ENCODE assay signal across 8 cellular contexts in the genomic region with DNA sequence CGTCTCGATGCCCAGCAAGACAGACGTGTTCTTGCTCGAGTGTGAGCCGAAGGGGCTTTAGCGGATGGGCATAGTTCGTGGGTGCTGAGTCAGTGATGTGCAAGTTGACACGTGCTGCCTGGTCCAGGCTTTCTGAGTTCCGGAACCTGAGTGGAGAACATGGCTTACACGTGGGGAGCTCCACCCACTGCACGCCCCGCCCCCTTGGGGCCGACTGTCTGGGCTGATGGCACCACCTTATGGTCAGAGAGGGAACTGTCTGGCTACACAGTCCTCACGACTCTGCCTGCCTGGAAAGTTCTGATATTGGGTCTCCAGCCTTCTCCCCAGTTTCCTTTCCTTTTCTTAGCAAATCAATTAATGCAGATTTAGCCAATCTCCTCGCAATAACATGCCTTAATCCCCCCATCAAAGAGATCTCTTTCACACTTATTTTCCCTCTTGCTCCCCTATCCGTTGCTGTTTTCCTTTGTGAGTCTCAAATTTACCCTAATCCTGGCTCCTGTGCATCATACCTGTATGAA. TPM values are rescaled to one million over a fixed set of nuclear protein-coding genes. Genes with fewer than 3 reads are reported as not detected.
A peak's percentile ranks its signal among the peaks of the same experiment; 100 is the strongest.
DNase-seq lines count a peak whose midpoint lies in the region; ATAC-seq, FAIRE-seq and TF ChIP-seq lines count a peak whose summit lies in the region.

No MANE protein-coding gene starts in this region.

- H2AFZ ChIP-seq in H1 (ENCODE audit: low read length), result no peak overlapping the region

- peak; percentile 68 to 71 for ATAC-seq in CD4-positive, CD25-positive, alpha-beta regulatory T cell (ENCODE audit: low read depth in 2 of 2)
- ATAC-seq in GM19351 (IDR thresholded peaks at IDR 0.05; ENCODE audit: unreplicated experiment) (peak; percentile 62), HG03457 (IDR thresholded peaks at IDR 0.05; ENCODE audit: unreplicated experiment) (peak; percentile 58)

- H4K5ac ChIP-seq in H1 (ENCODE audit: insufficient read length, low read depth, low read length), result no peak overlapping the region

- no peak overlapping the region for H3K4me3 ChIP-seq in CD4-positive, CD25-positive, alpha-beta regulatory T cell (ENCODE audit: low read depth, low read length)
- H3K4me3 ChIP-seq in H1 (ENCODE audit: extremely low read depth in 1 of 4, insufficient read depth in 2 of 4, low read depth in 3 of 4, low read length in 4 of 4), result no peak overlapping the region

- peaks cover 3% of the 10 kb centered on the region for H3K4me1 ChIP-seq in CD4-positive, CD25-positive, alpha-beta regulatory T cell (ENCODE audit: control insufficient read depth, insufficient read depth, low read length, poor library complexity, severe bottlenecking)
- H3K4me1 ChIP-seq in H1 (replicated peaks in 1 of 4; ENCODE audit: control insufficient read depth in 3 of 4, insufficient read depth in 4 of 4, low read length in 3 of 4), result peaks cover 7 to 17% (median 12%) of the 10 kb centered on the region in 4 experiments

- H2BK120ac ChIP-seq in H1 (replicated peaks; ENCODE audit: low read depth, low read length), result no peak overlapping the region

- peak; percentile 92 to 95 for TF ChIP-seq RAD21 in H1 (IDR thresholded peaks at IDR 0.05 in 1 of 2, conservative IDR thresholded peaks at IDR 0.05 in 1 of 2; ENCODE audit: low read depth in 2 of 2, low read length in 2 of 2)

- peaks cover 9% of the 10 kb centered on the region for H3K27me3 ChIP-seq in CD4-positive, CD25-positive, alpha-beta regulatory T cell (ENCODE audit: control insufficient read depth, insufficient read depth, low read length)
- peaks cover 0 to 9% (median 7%) of the 10 kb centered on the region in 4 experiments; a peak in 6 of 7 replicates for H3K27me3 ChIP-seq in H1 (replicated peaks in 1 of 4; ENCODE audit: control insufficient read depth in 3 of 4, extremely low read depth in 1 of 4, insufficient read depth in 3 of 4, low read length in 3 of 4)

- no peak overlapping the region for H3K4me2 ChIP-seq in H1 (ENCODE audit: insufficient read depth in 1 of 2, low read depth in 2 of 2, low read length in 2 of 2)

- no peak overlapping the region for H3K56ac ChIP-seq in H1 (replicated peaks; ENCODE audit: insufficient read length, low read depth, low read length)

- H4K91ac ChIP-seq in H1 (replicated peaks; ENCODE audit: insufficient read length, low read length), result no peak overlapping the region

- no peak overlapping the region for H3K27ac ChIP-seq in CD4-positive, CD25-positive, alpha-beta regulatory T cell (ENCODE audit: insufficient read depth, low read length, poor library complexity, severe bottlenecking)
- no peak overlapping the region for H3K27ac ChIP-seq in H1 (ENCODE audit: low read depth, low read length)

- H2BK12ac ChIP-seq in H1 (ENCODE audit: low read depth, low read length), result peak overlapping the region; percentile 99; the same call in 1 of the 2 replicates

- H4K20me1 ChIP-seq in H1 (replicated peaks in 1 of 2; ENCODE audit: control insufficient read depth in 1 of 2, insufficient read depth in 2 of 2, low read length in 2 of 2), result no peaks in the 10 kb centered on the region

- H3K23me2 ChIP-seq in H1 (ENCODE audit: low read depth, low read length), result peaks cover 13% of the 10 kb centered on the region

- peak; percentile 33 to 79 (median 49) for DNase-seq in CD4-positive, CD25-positive, alpha-beta regulatory T cell
- DNase-seq in NCI-H748 (lab: John Stamatoyannopoulos, UW; ENCODE audit: unreplicated experiment), result peak; percentile 83
- DNase-seq in activated CD4-positive, alpha-beta memory T cell treated with anti-CD3 and anti-CD28 coated beads, Interleukin-2, amount 10 ng/mL, durations not matched to agents 7 days and 5 days, result peak; percentile 92
- DNase-seq in H1 (ENCODE audit: low read depth in 1 of 2, low spot score in 2 of 2), result peak in 1 of 2 experiments; percentile 96
- DNase-seq in mucosa of gallbladder (ENCODE audit: low spot score), result peak; percentile 79
- DNase-seq in stimulated activated CD8-positive, alpha-beta memory T cell treated with anti-CD3 and anti-CD28 coated beads, Interleukin-4, amount 100 ng/mL, for 4 hours (ENCODE audit: low read depth in 2 of 2, low spot score in 1 of 2), result peak; percentile 24 to 29

- no peak overlapping the region for H3K27ac Mint-ChIP-seq in CD4-positive, CD25-positive, alpha-beta regulatory T cell
- H3K27ac Mint-ChIP-seq in activated CD4-positive, alpha-beta memory T cell treated with anti-CD3 and anti-CD28 coated beads, Interleukin-2, amount 10 ng/mL, durations not matched to agents 7 days and 5 days, result peak overlapping the region; percentile 4

- CTCF ChIA-PET in activated CD4-positive, alpha-beta memory T cell treated with anti-CD3 and anti-CD28 coated beads, Interleukin-2, amount 10 ng/mL, durations not matched to agents 7 days and 5 days (lab: Charles Lee), result interaction anchor here (0.6 to 8.8 kb wide), 25 partner anchors 10 to 617 kb away, joined by 3 to 136 read pairs (median 5); a partner anchor contains a TSS
- CTCF ChIA-PET in H1 (lab: Charles Lee; ENCODE audit: partially characterized antibody), result interaction anchor here (0.8 to 8.1 kb wide), 23 partner anchors 11 to 652 kb away, joined by 3 to 184 read pairs (median 3); no protein-coding TSS in a partner anchor

- no peak overlapping the region for H3K14ac ChIP-seq in H1 (ENCODE audit: insufficient read length)

- H3K4me3 Mint-ChIP-seq in CD4-positive, CD25-positive, alpha-beta regulatory T cell, result no peak overlapping the region
- H3K4me3 Mint-ChIP-seq in activated CD4-positive, alpha-beta memory T cell treated with anti-CD3 and anti-CD28 coated beads, Interleukin-2, amount 10 ng/mL, durations not matched to agents 7 days and 5 days, result no peak overlapping the region

- H2BK20ac ChIP-seq in H1 (ENCODE audit: low read length), result peak overlapping the region; percentile 84; the same call in 1 of the 2 replicates

- TF ChIP-seq CTCF in H1 (IDR thresholded peaks at IDR 0.05; ENCODE audit: control extremely low read depth in 1 of 3, insufficient read depth in 1 of 3, low read depth in 1 of 3, low read length in 3 of 3), result peak in 2 of 3 experiments; percentile 93 to 96; a peak in 3 of 4 replicates

- H3K23ac ChIP-seq in H1 (ENCODE audit: insufficient read length), result no peak overlapping the region

- peak; percentile 68 for FAIRE-seq in H1 (lab: Jason Lieb, UNC)

- H2BK15ac ChIP-seq in H1 (ENCODE audit: low read length), result peak overlapping the region; percentile 66

- no peaks in the 10 kb centered on the region for H3K79me1 ChIP-seq in H1 (ENCODE audit: low read depth, low read length)

- no peaks in the 10 kb centered on the region for H3K36me3 Mint-ChIP-seq in CD4-positive, CD25-positive, alpha-beta regulatory T cell
- peaks cover 9% of the 10 kb centered on the region for H3K36me3 Mint-ChIP-seq in activated CD4-positive, alpha-beta memory T cell treated with anti-CD3 and anti-CD28 coated beads, Interleukin-2, amount 10 ng/mL, durations not matched to agents 7 days and 5 days (ENCODE audit: low read depth)

- TF ChIP-seq EP300 in H1 (IDR thresholded peaks at IDR 0.05; ENCODE audit: borderline replicate concordance in 1 of 2, low read depth in 2 of 2, low read length in 2 of 2), result no peak

- H2AK5ac ChIP-seq in H1 (ENCODE audit: low read depth, low read length), result no peak overlapping the region

- H4K8ac ChIP-seq in H1 (ENCODE audit: extremely low read depth, insufficient read depth, low read length), result no peak overlapping the region

- H3K9me3 ChIP-seq in CD4-positive, CD25-positive, alpha-beta regulatory T cell (ENCODE audit: control insufficient read depth in 2 of 2, low read length in 2 of 2), result no peaks in the 10 kb centered on the region
- no peaks in the 10 kb centered on the region for H3K9me3 ChIP-seq in H1 (ENCODE audit: insufficient read depth in 2 of 2, low read depth in 1 of 2, low read length in 1 of 2)

- no peaks in the 10 kb centered on the region for H3K36me3 ChIP-seq in CD4-positive, CD25-positive, alpha-beta regulatory T cell (ENCODE audit: control insufficient read depth, insufficient read depth, low read length)
- peaks cover 0 to 3% (median 0%) of the 10 kb centered on the region in 4 experiments; a peak in 1 of 8 replicates for H3K36me3 ChIP-seq in H1 (ENCODE audit: control insufficient read depth in 2 of 4, insufficient read depth in 4 of 4, low read length in 3 of 4)

- WGBS in H1 (ENCODE audit: extremely low coverage in 1 of 2, insufficient coverage in 1 of 2, insufficient read length in 1 of 2, insufficient replicate concordance in 2 of 2, low coverage in 1 of 2, low lambda C conversion rate in 2 of 2, missing lambda C conversion rate in 1 of 2), 2 experiments, result 54% methylated on average over 16 of the region's 16 CpGs; no CpG with 5 or more reads in 1 of the 2 experiments

- H3K27me3 Mint-ChIP-seq in CD4-positive, CD25-positive, alpha-beta regulatory T cell, result peaks cover 58% of the 10 kb centered on the region
- peaks cover 32% of the 10 kb centered on the region for H3K27me3 Mint-ChIP-seq in activated CD4-positive, alpha-beta memory T cell treated with anti-CD3 and anti-CD28 coated beads, Interleukin-2, amount 10 ng/mL, durations not matched to agents 7 days and 5 days

- H3K4me1 Mint-ChIP-seq in CD4-positive, CD25-positive, alpha-beta regulatory T cell, result peaks cover 0 to 16% (median 0%) of the 10 kb centered on the region in 4 donors
- peaks cover 30% of the 10 kb centered on the region for H3K4me1 Mint-ChIP-seq in activated CD4-positive, alpha-beta memory T cell treated with anti-CD3 and anti-CD28 coated beads, Interleukin-2, amount 10 ng/mL, durations not matched to agents 7 days and 5 days

- H3K4ac ChIP-seq in H1 (replicated peaks; ENCODE audit: insufficient read length, low read depth, low read length), result peak overlapping the region; percentile 40

- no peak for TF ChIP-seq POLR2A in H1 (IDR thresholded peaks at IDR 0.05; ENCODE audit: control extremely low read depth in 1 of 2, low read depth in 2 of 2, low read length in 2 of 2)

- peak overlapping the region; percentile 41; the same call in 1 of the 2 replicates for H3K18ac ChIP-seq in H1 (ENCODE audit: extremely low read depth, low read length)

- peaks cover 5 to 12% of the 10 kb centered on the region in 2 experiments; a peak in 3 of 4 replicates for H3K79me2 ChIP-seq in H1 (ENCODE audit: control insufficient read depth in 1 of 2, insufficient read depth in 2 of 2, low read length in 2 of 2)

- peaks cover 0 to 2% (median 0%) of the 10 kb centered on the region in 7 donors for H3K9me3 Mint-ChIP-seq in CD4-positive, CD25-positive, alpha-beta regulatory T cell
- H3K9me3 Mint-ChIP-seq in activated CD4-positive, alpha-beta memory T cell treated with anti-CD3 and anti-CD28 coated beads, Interleukin-2, amount 10 ng/mL, durations not matched to agents 7 days and 5 days, result no peaks in the 10 kb centered on the region

- no peak overlapping the region for H3K9ac ChIP-seq in H1 (replicated peaks in 1 of 4; ENCODE audit: extremely low read depth in 1 of 4, low read depth in 3 of 4, low read length in 3 of 4)

- POLR2A ChIA-PET in activated CD4-positive, alpha-beta memory T cell treated with anti-CD3 and anti-CD28 coated beads, Interleukin-2, amount 10 ng/mL, durations not matched to agents 7 days and 5 days (lab: Charles Lee), result interaction anchor here (1.0 kb wide), 2 partner anchors 36 to 349 kb away, joined by 3 to 4 read pairs; a partner anchor contains a TSS
- POLR2A ChIA-PET in H1 (lab: Charles Lee; ENCODE audit: partially characterized antibody), result interaction anchor here (1.3 to 9.3 kb wide), 5 partner anchors 11 to 37 kb away, joined by 3 to 491 read pairs (median 148); no protein-coding TSS in a partner anchor

- H2BK5ac ChIP-seq in H1 (ENCODE audit: low read depth, low read length), result 0 out of 2 replicates have a peak overlapping the region, but pooled peaks have one; percentile 62

RNA-seq across cellular contexts. Expression of a gene that starts 3.8 kb away (rescaled TPM):
- not detected for total RNA-seq in CD4-positive, CD25-positive, alpha-beta regulatory T cell
- not detected for polyA plus RNA-seq in CD4-positive, CD25-positive, alpha-beta regulatory T cell
- 10 to 100 TPM; 21.3 to 23.8 TPM for total RNA-seq in activated CD4-positive, alpha-beta memory T cell treated with anti-CD3 and anti-CD28 coated beads, Interleukin-2, amount 10 ng/mL, durations not matched to agents 7 days and 5 days
- 40.0 and 53.1 TPM in 2 replicates for total RNA-seq in H1 (2021; fragmentation: NEBNext Ultra II Directional; extraction: Animal tissue kit (Norgen Biotek cat#: 25700))
- polyA plus RNA-seq in H1 (2011; rRNA removed), result 26.4 and 52.2 TPM in 2 replicates
- polyA plus RNA-seq in H1 (2011; cell fraction: cytosol; rRNA removed), result 118 TPM
- 43.8 TPM for polyA plus RNA-seq in H1 (2011; cell fraction: nucleus; rRNA removed)
- polyA plus RNA-seq in H1 (2012, experiment 1 of 2), result 62.3 to 83.5 TPM (median 69.6 TPM) in 4 replicates
- polyA plus RNA-seq in H1 (2012, experiment 2 of 2), result 21.7 TPM
- polyA plus RNA-seq in H1 (2013, experiment 1 of 2), result 25.8 TPM
- 30.5 TPM for polyA plus RNA-seq in H1 (2013, experiment 2 of 2)
- polyA minus RNA-seq in H1 (2011; rRNA and poly(A)+ RNA removed), result 21.7 and 32.5 TPM in 2 replicates
- polyA minus RNA-seq in H1 (2011; cell fraction: cytosol; rRNA and poly(A)+ RNA removed), result 81.5 TPM
- 67.2 TPM for polyA minus RNA-seq in H1 (2011; cell fraction: nucleus; rRNA and poly(A)+ RNA removed)
- 10.3 TPM for total RNA-seq in mucosa of gallbladder

Comparison
In these comparisons a context has a peak if more than half of its experiments do, and no peak if none do; other contexts are left out.
1. RNA of a gene that starts 3.8 kb away (total RNA-seq): 40.0 to 53.1 TPM in H1, 21.3 to 23.8 TPM in activated CD4-positive, alpha-beta memory T cell treated with anti-CD3 and anti-CD28 coated beads, Interleukin-2, amount 10 ng/mL, durations not matched to agents 7 days and 5 days and 10.3 TPM in mucosa of gallbladder (single experiment); not detected in CD4-positive, CD25-positive, alpha-beta regulatory T cell (single experiment); every median in the first group is over 10 times any median in the second.
2. Peak in every context shown above with its lines, with median percentiles within 50 percentile points of each other: ATAC-seq.